ENCODE assay signal across 8 cellular contexts in genomic region chr20:52191436-52192295, GRCh38. TPM values are rescaled to one million over a fixed set of nuclear protein-coding genes. Genes with fewer than 3 reads are reported as not detected.
DNase-seq lines count a peak whose midpoint lies in the region; ATAC-seq, FAIRE-seq and TF ChIP-seq lines count a peak whose summit lies in the region.

Gene ZFP64, minus strand, starts transcription at chr20:52191779. Its CDS starts 143 bp downstream, at chr20:52191636.

- H3F3A ChIP-seq in Loucy (ENCODE audit: low read depth): no peaks in the 10 kb centered on the region

- no peaks in the 10 kb centered on the region for H3K9me3 Mint-ChIP-seq in activated naive CD8-positive, alpha-beta T cell (ENCODE audit: low read depth)

- peaks cover 2% of the 10 kb centered on the region for H3K36me3 Mint-ChIP-seq in activated naive CD8-positive, alpha-beta T cell

- peak within 1 kb of the TSS; percentile 99 for H2AFZ ChIP-seq in Loucy (ENCODE audit: low read length)

- H3K4me3 ChIP-seq in H7 (ENCODE audit: insufficient read depth, low read depth, low read length) (peak within 1 kb of the TSS; percentile 91), Loucy (ENCODE audit: low read length, poor library complexity, severe bottlenecking) (peak within 1 kb of the TSS; percentile 89), pancreas (peak within 1 kb of the TSS; percentile 65 to 96 (median 90)), tibial artery (peak within 1 kb of the TSS; percentile 79 to 93)

- no peaks in the 10 kb centered on the region for H3K27me3 Mint-ChIP-seq in activated naive CD8-positive, alpha-beta T cell

- peak; percentile 37 for DNase-seq in GM04503 (ENCODE audit: low read depth)
- DNase-seq in H7: peak; percentile 89
- DNase-seq in head of caudate nucleus: peak; percentile 69 to 94 (median 87)
- peak; percentile 70 to 90 (median 76) for DNase-seq in pancreas
- DNase-seq in tibial artery: peak; percentile 71 to 81

- peaks cover 37% of the 10 kb centered on the region for H3K79me2 ChIP-seq in Loucy (ENCODE audit: insufficient read depth, low read length)

- no peaks in the 10 kb centered on the region for H3K9me2 ChIP-seq in Loucy (replicated peaks; ENCODE audit: low read depth, low read length)

- FAIRE-seq in pancreas (lab: Jason Lieb, UNC): no peak

- intact Hi-C loops in head of caudate nucleus (cut with DNase I) (no loop called here), pancreas (cut with DNase I) (no loop called here), tibial artery (cut with DNase I; ENCODE audit: low total_unique reads) (no loop called here)

- H3K27me3 ChIP-seq in H7 (ENCODE audit: control insufficient read depth, insufficient read depth, low read length) (no peaks in the 10 kb centered on the region), Loucy (ENCODE audit: insufficient read depth, low read length, poor library complexity, severe bottlenecking) (no peaks in the 10 kb centered on the region), pancreas (no peaks in the 10 kb centered on the region), tibial artery (no peaks in the 10 kb centered on the region)

- H3K9me3 ChIP-seq in Loucy (ENCODE audit: insufficient read depth, low read depth, low read length): no peaks in the 10 kb centered on the region
- H3K9me3 ChIP-seq in pancreas: no peaks in the 10 kb centered on the region
- H3K9me3 ChIP-seq in tibial artery: no peaks in the 10 kb centered on the region

- H3K9ac ChIP-seq in Loucy (ENCODE audit: low read depth, low read length, poor library complexity, severe bottlenecking): peak within 1 kb of the TSS; percentile 83

- peak within 1 kb of the TSS; percentile 86 for H3K4me2 ChIP-seq in Loucy (ENCODE audit: low read depth, low read length, poor library complexity, severe bottlenecking)

- H3K4me1 ChIP-seq in Loucy (ENCODE audit: insufficient read depth, low read length, poor library complexity, severe bottlenecking): peaks cover 28% of the 10 kb centered on the region
- H3K4me1 ChIP-seq in pancreas: peaks cover 0 to 7% (median 5%) of the 10 kb centered on the region in 3 donors
- peaks cover 0 to 16% (median 10%) of the 10 kb centered on the region in 4 donors for H3K4me1 ChIP-seq in tibial artery

- peaks cover 26% of the 10 kb centered on the region for H3K4me1 Mint-ChIP-seq in activated naive CD8-positive, alpha-beta T cell (ENCODE audit: low read depth)

- H3K36me3 ChIP-seq in H7 (replicated peaks; ENCODE audit: control insufficient read depth, insufficient read depth, low read length): no peaks in the 10 kb centered on the region
- no peaks in the 10 kb centered on the region for H3K36me3 ChIP-seq in Loucy (ENCODE audit: insufficient read depth, low read length)
- H3K36me3 ChIP-seq in pancreas: no peaks in the 10 kb centered on the region
- peaks cover 0 to 4% (median 3%) of the 10 kb centered on the region in 3 donors for H3K36me3 ChIP-seq in tibial artery

- 0% methylated on average over 77 to 101 of the region's 101 CpGs for WGBS in pancreas, 2 donors

- H3K27ac ChIP-seq in pancreas (peak within 1 kb of the TSS; percentile 78 to 94 (median 91)), tibial artery (peak within 1 kb of the TSS; percentile 81 to 89)

- ATAC-seq in SK-N-SH treated with all-trans-retinoic acid at 6 μM for 48 hours (peak; percentile 89), pancreas (peak; percentile 90 to 95 (median 92))

- peak within 1 kb of the TSS; percentile 93 for H3K4me3 Mint-ChIP-seq in activated naive CD8-positive, alpha-beta T cell

- no peaks in the 10 kb centered on the region for H4K20me1 ChIP-seq in Loucy (ENCODE audit: insufficient read depth, low read length, poor library complexity, severe bottlenecking)

- peak within 1 kb of the TSS; percentile 93 for H3K27ac Mint-ChIP-seq in activated naive CD8-positive, alpha-beta T cell

- TF ChIP-seq CTCF in Loucy (conservative IDR thresholded peaks at IDR 0.05; ENCODE audit: low read length): peak; percentile 67
- TF ChIP-seq CTCF in pancreas (IDR thresholded peaks at IDR 0.05): peak in 2 of 4 donors; percentile 15 to 35
- TF ChIP-seq CTCF in tibial artery (IDR thresholded peaks at IDR 0.05): peak; percentile 17 to 43

TF ChIP-seq in SK-N-SH treated with all-trans-retinoic acid at 6 μM for 48 hours, 23 proteins besides CTCF, POLR2A, EP300 and RAD21:
- TF ChIP-seq PATZ1 (CRISPR knock-in tag; IDR thresholded peaks at IDR 0.05; ENCODE audit: borderline replicate concordance) (peak; percentile 71; the same call in 1 of the 2 replicates), ESRRG (CRISPR knock-in tag; IDR thresholded peaks at IDR 0.05) (no peak), SNAI2 (CRISPR knock-in tag; IDR thresholded peaks at IDR 0.05) (peak; percentile 60; the same call in 1 of the 2 replicates), CREB5 (CRISPR knock-in tag; IDR thresholded peaks at IDR 0.05; ENCODE audit: low read depth) (no peak), ZC3H10 (CRISPR knock-in tag; IDR thresholded peaks at IDR 0.05) (no peak), ZNF8 (CRISPR knock-in tag; IDR thresholded peaks at IDR 0.05) (no peak), TOX (CRISPR knock-in tag; IDR thresholded peaks at IDR 0.05; ENCODE audit: borderline replicate concordance) (no peak), BACH2 (CRISPR knock-in tag; IDR thresholded peaks at IDR 0.05; ENCODE audit: borderline replicate concordance) (no peak), OSR1 (CRISPR knock-in tag; IDR thresholded peaks at IDR 0.05) (no peak), RARB (CRISPR knock-in tag; IDR thresholded peaks at IDR 0.05) (no peak)

RNA-seq across cellular contexts. Expression of gene ZFP64, which starts in this region (rescaled TPM):
- 27.0 and 39.5 TPM in 2 replicates for total RNA-seq in H7 (2014; rRNA removed; shearing (Covaris generic))
- total RNA-seq in pancreas: 1 to 10 TPM; 4.8 to 9.6 (median 5.1) TPM
- polyA plus RNA-seq in pancreas: 1 to 10 TPM; 3.2 to 3.3 TPM

Comparison
In these comparisons a context has a peak if more than half of its experiments do, and no peak if none do; other contexts are left out.
1. Peak in every context shown above with its lines: DNase-seq, ATAC-seq, H3K4me3 ChIP-seq and H3K27ac ChIP-seq.
2. DNase-seq: peak in every context shown above with its lines; median percentile 89 in H7; 87 in head of caudate nucleus; 76 in tibial artery; 76 in pancreas; 37 in GM04503.